In the genomic region with DNA sequence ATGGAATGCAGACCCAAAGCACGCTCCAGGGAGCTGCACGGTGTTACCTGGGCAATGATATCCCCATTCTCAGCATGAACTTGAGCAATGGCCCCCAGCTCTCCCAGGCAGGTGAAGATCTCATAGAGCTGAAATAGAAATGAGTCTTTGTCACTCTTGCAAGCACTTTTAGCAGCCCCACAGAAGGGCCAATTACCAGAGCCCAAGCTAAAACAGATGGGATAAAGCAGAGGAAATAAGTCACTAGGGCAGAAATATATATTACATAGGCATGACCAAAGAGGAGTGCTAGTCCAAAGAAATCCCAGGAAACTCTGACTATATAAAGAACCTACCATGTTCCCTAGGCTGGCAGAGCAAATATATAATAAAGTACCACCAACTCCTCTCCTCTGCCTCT, we compare ENCODE assay signal across 20 cellular contexts.
"Had no signal": no experiment of that assay in that cellular context is flagged by ENCODE, and none has a peak within 500 bp of the region (broad histone marks: within the 10 kb centered on the region; RNA-seq: fewer than 3 reads in every experiment).

No MANE protein-coding gene starts in this region.

- H3K27me3 ChIP-seq: pancreas, suprapubic skin, upper lobe of right lung had no signal

- H3K4me3 ChIP-seq: dorsolateral prefrontal cortex, pancreas, suprapubic skin, upper lobe of right lung had no signal

- H3K27ac ChIP-seq: epithelial cell of prostate, pancreas, suprapubic skin, upper lobe of right lung had no signal

- H3K9ac ChIP-seq: SK-N-SH had no signal

- DNase-seq: activated B cell treated with CpG ODN at 0.5 μM for 24 hours; activated CD4-positive, alpha-beta T cell treated with anti-CD3 and anti-CD28 coated beads for 4 hours; activated CD8-positive, alpha-beta T cell treated with anti-CD3 and anti-CD28 coated beads, Interleukin-2, amount 10 ng/mL, durations not matched to agents 7 days and 5 days; activated naive CD4-positive, alpha-beta T cell treated with anti-CD3 and anti-CD28 coated beads for 36 hours; activated T-cell treated with anti-CD3 and anti-CD28 coated beads, Interleukin-2, amount 50 U/mL, for 4 hours; dorsolateral prefrontal cortex; endodermal cell; foreskin melanocyte; immature natural killer cell; kidney glomerular epithelial cell; naive thymus-derived CD4-positive, alpha-beta T cell; pancreas; SK-N-SH; stimulated activated CD4-positive, alpha-beta T cell treated with anti-CD3 and anti-CD28 coated beads, Interleukin-12 subunit alpha, Interleukin-12 subunit beta, amount 100 ng/mL, for 4 hours; stimulated activated CD4-positive, alpha-beta T cell treated with anti-CD3 and anti-CD28 coated beads, Interleukin-1b, Interleukin-23, amount 100 ng/mL, for 48 hours; stimulated activated CD8-positive, alpha-beta memory T cell treated with anti-CD3 and anti-CD28 coated beads, Interleukin-4, amount 100 ng/mL, for 48 hours; stimulated activated naive CD4-positive, alpha-beta T cell; upper lobe of right lung had no signal

- ATAC-seq: activated CD8-positive, alpha-beta T cell treated with anti-CD3 and anti-CD28 coated beads, Interleukin-2, amount 10 ng/mL, durations not matched to agents 7 days and 5 days; activated T-cell treated with anti-CD3 and anti-CD28 coated beads, Interleukin-2, amount 50 U/mL, for 4 hours; naive thymus-derived CD4-positive, alpha-beta T cell; upper lobe of right lung had no signal

- H3K4me2 ChIP-seq: SK-N-SH had no signal

- H3K9me3 ChIP-seq: pancreas, SK-N-SH, suprapubic skin, upper lobe of right lung had no signal

- H3K36me3 ChIP-seq: pancreas, upper lobe of right lung had no signal
